26 cellular contexts compared by ENCODE assay signal in the genomic region with DNA sequence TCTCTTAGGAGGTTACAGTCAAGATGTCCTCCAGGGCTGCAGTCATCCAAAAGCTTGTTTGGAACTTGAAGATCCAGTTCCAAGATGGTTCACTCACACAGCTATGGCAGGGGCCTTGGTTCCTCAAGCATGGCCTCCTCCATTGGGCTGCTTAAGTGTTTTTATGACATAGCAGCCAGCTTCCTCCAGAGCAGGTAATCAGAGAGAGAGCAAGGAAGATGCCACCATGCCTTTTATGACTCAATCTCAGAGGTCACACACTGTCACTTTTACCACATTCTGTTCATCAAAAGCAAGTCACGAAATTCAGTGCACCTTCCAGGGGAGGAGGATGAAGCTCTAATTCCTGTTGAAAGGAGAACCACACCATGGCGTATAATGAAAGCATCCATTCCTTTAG. TPM values are rescaled to one million over a fixed set of nuclear protein-coding genes. Genes with fewer than 3 reads are reported as not detected.
"Had no signal": no experiment of that assay in that cellular context is flagged by ENCODE, and none has a peak within 500 bp of the region (broad histone marks: within the 10 kb centered on the region; RNA-seq: fewer than 3 reads in every experiment).

No MANE protein-coding gene starts in this region.

- H3K9me3 ChIP-seq: colonic mucosa, esophagus muscularis mucosa, gastroesophageal sphincter, heart left ventricle, pancreas, right lobe of liver, thoracic aorta, tibial nerve, upper lobe of left lung had no signal

- ATAC-seq: foreskin keratinocyte, gastroesophageal sphincter, heart left ventricle, left lobe of liver, natural killer cell, pancreas, right lobe of liver had no signal

- H3K27ac ChIP-seq: colonic mucosa, esophagus muscularis mucosa, foreskin keratinocyte, gastroesophageal sphincter, heart left ventricle, hepatocyte, right lobe of liver, thoracic aorta, tibial nerve, upper lobe of left lung had no signal

- H3K79me2 ChIP-seq: hepatocyte had no signal

- H3K36me3 ChIP-seq: colonic mucosa, esophagus muscularis mucosa, gastroesophageal sphincter, heart left ventricle, pancreas, right lobe of liver, thoracic aorta, tibial nerve, upper lobe of left lung had no signal

- H3K27me3 ChIP-seq: colonic mucosa, esophagus muscularis mucosa, foreskin keratinocyte, gastroesophageal sphincter, heart left ventricle, hepatocyte, pancreas, right lobe of liver, tibial nerve, upper lobe of left lung had no signal

- FAIRE-seq: kidney, pancreas, small intestine, urothelium cell line had no signal

- H3K9me3 Mint-ChIP-seq: dendritic cell treated with granulocyte-macrophage colony-stimulating factor and Interleukin-4, amounts not matched to agents 40 ng/mL and 50 ng/mL, for 4 days; endodermal cell; memory B cell; natural killer cell had no signal

- H3K4me3 Mint-ChIP-seq: dendritic cell treated with granulocyte-macrophage colony-stimulating factor and Interleukin-4, amounts not matched to agents 40 ng/mL and 50 ng/mL, for 4 days; endodermal cell; memory B cell; natural killer cell had no signal

- H3K27ac Mint-ChIP-seq: dendritic cell treated with granulocyte-macrophage colony-stimulating factor and Interleukin-4, amounts not matched to agents 40 ng/mL and 50 ng/mL, for 4 days; endodermal cell; memory B cell; natural killer cell had no signal

- H3K27me3 Mint-ChIP-seq: dendritic cell treated with granulocyte-macrophage colony-stimulating factor and Interleukin-4, amounts not matched to agents 40 ng/mL and 50 ng/mL, for 4 days; memory B cell had no signal

- H2AFZ ChIP-seq: hepatocyte had no signal

- DNase-seq: colonic mucosa; effector CD8-positive, alpha-beta T cell; endodermal cell; foreskin keratinocyte; heart left ventricle; kidney; natural killer cell; pancreas; retina; right lobe of liver; small intestine; stimulated activated CD4-positive, alpha-beta T cell treated with anti-CD3 and anti-CD28 coated beads, Interleukin-15, amount 100 ng/mL, for 24 hours; stimulated activated CD4-positive, alpha-beta T cell treated with anti-CD3 and anti-CD28 coated beads, Interleukin-2, amount 100 ng/mL, for 48 hours; stimulated activated naive CD4-positive, alpha-beta T cell treated with Interleukin-2 at 50 U/mL for 16 hours; upper lobe of left lung had no signal

- H3K4me1 ChIP-seq: colonic mucosa, foreskin keratinocyte had no signal

- H3K4me2 ChIP-seq: hepatocyte had no signal

- H3K36me3 Mint-ChIP-seq: memory B cell, natural killer cell had no signal

- H3K4me3 ChIP-seq: colonic mucosa, esophagus muscularis mucosa, gastroesophageal sphincter, heart left ventricle, hepatocyte, lung, pancreas, right lobe of liver, thoracic aorta, tibial nerve, upper lobe of left lung had no signal

RNA-seq across cellular contexts. Expression of gene ELAPOR1, which starts 17.1 kb away (rescaled TPM):
- total RNA-seq: epithelial cell of proximal tubule had no signal
